19 cellular contexts compared by ENCODE assay signal in the genomic region with DNA sequence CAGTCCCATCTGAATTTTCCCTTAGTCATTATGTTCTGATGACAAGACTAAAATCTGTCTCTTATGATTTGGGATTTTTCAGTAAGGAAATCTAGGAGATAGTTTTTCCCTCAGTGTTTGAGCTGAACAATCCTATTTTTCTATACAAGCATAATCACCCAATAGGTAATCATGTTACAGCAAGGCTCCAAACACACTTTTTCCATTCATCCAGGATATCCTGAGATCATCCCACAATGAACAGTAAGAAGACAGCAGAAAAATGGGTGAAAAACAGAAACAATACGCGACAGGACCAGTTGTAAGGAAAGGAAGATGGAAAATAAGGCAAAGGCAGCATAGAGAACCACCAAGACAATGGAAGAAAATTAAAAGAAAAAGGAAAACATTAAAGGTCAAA.
"Had no signal": no experiment of that assay in that cellular context is flagged by ENCODE, and none has a peak within 500 bp of the region (broad histone marks: within the 10 kb centered on the region; RNA-seq: fewer than 3 reads in every experiment).

No MANE protein-coding gene starts in this region.

- H3K27me3 ChIP-seq: colonic mucosa, neural progenitor cell, right atrium auricular region, sigmoid colon had no signal

- H3K36me3 Mint-ChIP-seq: mesothelial cell of epicardium; neural progenitor cell; stimulated activated effector memory CD8-positive, alpha-beta T cell treated with anti-CD3 and anti-CD28 coated beads, Interleukin-12 subunit alpha, Interleukin-12 subunit beta, amount 100 ng/mL, for 72 hours had no signal

- H3K4me3 Mint-ChIP-seq: effector memory CD8-positive, alpha-beta T cell; mesothelial cell of epicardium; naive thymus-derived CD4-positive, alpha-beta T cell; nephron; neural progenitor cell; stimulated activated effector memory CD8-positive, alpha-beta T cell treated with anti-CD3 and anti-CD28 coated beads, Interleukin-12 subunit alpha, Interleukin-12 subunit beta, amount 100 ng/mL, for 72 hours; stimulated activated naive CD8-positive, alpha-beta T cell treated with anti-CD3 and anti-CD28 coated beads, Interleukin-15, Interleukin-2, amounts not matched to agents 100 ng/mL and 50 ng/mL, for 24 hours had no signal

- H3K27ac ChIP-seq: colonic mucosa, neural progenitor cell, prostate gland, right atrium auricular region, sigmoid colon had no signal

- H3K4me3 ChIP-seq: colonic mucosa, lung, mucosa of descending colon, neural progenitor cell, prostate gland, right atrium auricular region, sigmoid colon had no signal

- H3K4me2 ChIP-seq: neural progenitor cell had no signal

- H3K36me3 ChIP-seq: colonic mucosa, neural progenitor cell, prostate gland, right atrium auricular region, sigmoid colon had no signal

- H3K9me3 Mint-ChIP-seq: effector memory CD8-positive, alpha-beta T cell; mesothelial cell of epicardium; nephron; neural progenitor cell; stimulated activated effector memory CD8-positive, alpha-beta T cell treated with anti-CD3 and anti-CD28 coated beads, Interleukin-12 subunit alpha, Interleukin-12 subunit beta, amount 100 ng/mL, for 72 hours; stimulated activated naive CD8-positive, alpha-beta T cell treated with anti-CD3 and anti-CD28 coated beads, Interleukin-15, Interleukin-2, amounts not matched to agents 100 ng/mL and 50 ng/mL, for 24 hours had no signal

- H3K27me3 Mint-ChIP-seq: effector memory CD8-positive, alpha-beta T cell; stimulated activated naive CD8-positive, alpha-beta T cell treated with anti-CD3 and anti-CD28 coated beads, Interleukin-15, Interleukin-2, amounts not matched to agents 100 ng/mL and 50 ng/mL, for 24 hours had no signal

- H3K4me1 ChIP-seq: colonic mucosa, neural progenitor cell, prostate gland, right atrium auricular region, sigmoid colon had no signal

- H3K9me3 ChIP-seq: colonic mucosa, mucosa of descending colon, prostate gland, right atrium auricular region, sigmoid colon had no signal

- ATAC-seq: effector memory CD8-positive, alpha-beta T cell; mucosa of descending colon; naive thymus-derived CD4-positive, alpha-beta T cell; stimulated activated effector memory CD8-positive, alpha-beta T cell treated with anti-CD3 and anti-CD28 coated beads, Interleukin-12 subunit alpha, Interleukin-12 subunit beta, amount 100 ng/mL, for 72 hours had no signal

- DNase-seq: colonic mucosa; dermis blood vessel endothelial cell; effector memory CD8-positive, alpha-beta T cell; hypothalamus; mesenchymal stem cell; mucosa of descending colon; naive thymus-derived CD4-positive, alpha-beta T cell; sigmoid colon; stimulated activated CD4-positive, alpha-beta T cell treated with anti-CD3 and anti-CD28 coated beads, Interleukin-2, amount 100 ng/mL, for 24 hours; stimulated activated CD4-positive, alpha-beta T cell treated with anti-CD3 and anti-CD28 coated beads, Interleukin-4, amount 100 ng/mL, for 24 hours; trophoblast cell had no signal

- H2AFZ ChIP-seq: neural progenitor cell had no signal

- H3K9ac ChIP-seq: neural progenitor cell had no signal

- H3K4me1 Mint-ChIP-seq: mesothelial cell of epicardium, neural progenitor cell had no signal

- H3K27ac Mint-ChIP-seq: mesothelial cell of epicardium; nephron; neural progenitor cell; stimulated activated effector memory CD8-positive, alpha-beta T cell treated with anti-CD3 and anti-CD28 coated beads, Interleukin-12 subunit alpha, Interleukin-12 subunit beta, amount 100 ng/mL, for 72 hours had no signal
